In the genomic region with DNA sequence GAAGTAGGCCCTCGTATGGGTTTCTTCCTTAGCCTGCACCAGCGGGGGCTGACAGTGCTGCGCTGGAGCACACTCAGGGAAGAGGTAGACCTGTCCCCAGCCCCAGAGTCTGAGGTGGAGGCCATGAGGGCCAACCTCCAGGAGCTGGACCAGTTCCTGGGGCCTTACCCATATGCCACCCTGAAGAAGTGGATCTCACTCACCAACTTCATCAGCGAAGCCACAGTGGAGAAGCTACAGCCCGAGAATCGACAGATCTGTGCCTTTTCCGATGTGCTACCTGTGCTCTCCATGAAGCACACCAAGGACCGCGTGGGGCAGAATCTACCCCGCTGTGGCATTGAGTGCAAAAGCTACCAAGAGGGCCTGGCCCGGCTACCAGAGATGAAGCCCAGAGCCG, we compare ENCODE assay signal across 1 cellular context.
A peak's percentile ranks its signal among the peaks of the same experiment; 100 is the strongest.
TF ChIP-seq lines count a peak whose summit lies in the region.

No MANE protein-coding gene starts in this region.

TF ChIP-seq in HepG2, 621 proteins besides CTCF, POLR2A, EP300 and RAD21:
- TF ChIP-seq FOSL1 (CRISPR knock-in tag; IDR thresholded peaks at IDR 0.05; ENCODE audit: borderline replicate concordance) (peak; percentile 22; the same call in 1 of the 2 replicates), ZNF703 (CRISPR knock-in tag; IDR thresholded peaks at IDR 0.05; ENCODE audit: borderline replicate concordance) (no peak)
